ENCODE assay signal across 5 cellular contexts in genomic region chr2:106390680-106391079, GRCh38.
DNase-seq lines count a peak whose midpoint lies in the region; ATAC-seq and TF ChIP-seq lines count a peak whose summit lies in the region.
"Not testable (repeated sequence)": the region's sequence is repeated elsewhere in the genome, so short reads cannot be mapped to it uniquely, and the experiment has no call there.

No MANE protein-coding gene starts in this region.

- H4K20me1 ChIP-seq in GM23338 (replicated peaks; ENCODE audit: insufficient read depth): not testable (repeated sequence)

- BruUV-seq in MCF 10A (replicated peaks; lab: Mats Ljungman, UMichigan): not testable (repeated sequence)

- not testable (repeated sequence) for H3K9me2 ChIP-seq in GM23338 (ENCODE audit: insufficient read depth)

- H3K4me1 ChIP-seq in GM23338 (ENCODE audit: insufficient read depth); liver (ENCODE audit: control insufficient read depth in 4 of 4, insufficient read depth in 4 of 4, low read length in 3 of 4): not testable (repeated sequence)
- H3K4me1 ChIP-seq in right lobe of liver: peaks cover 0 to 18% (median 0%) of the 10 kb centered on the region in 4 donors

- H3K27me3 ChIP-seq in GM23338 (ENCODE audit: insufficient read depth); liver (ENCODE audit: control insufficient read depth in 4 of 4, insufficient read depth in 4 of 4, low read length in 3 of 4); right lobe of liver: not testable (repeated sequence)

- H3K4me2 ChIP-seq in GM23338: not testable (repeated sequence)

- TF ChIP-seq RAD21 in liver (IDR thresholded peaks at IDR 0.05): not testable (repeated sequence)

- not testable (repeated sequence) for H3K9ac ChIP-seq in liver (ENCODE audit: low read depth in 1 of 2, low read length in 2 of 2)

- not testable (repeated sequence) for H3K79me2 ChIP-seq in GM23338 (replicated peaks; ENCODE audit: insufficient read depth)

- not testable (repeated sequence) for H3K9me3 ChIP-seq in liver (ENCODE audit: control insufficient read depth in 4 of 4, low read length in 3 of 4); right lobe of liver

- H3F3A ChIP-seq in GM23338 (replicated peaks; ENCODE audit: low read depth): not testable (repeated sequence)

- TF ChIP-seq CTCF in GM23338 (conservative IDR thresholded peaks at IDR 0.05; ENCODE audit: low read depth in 2 of 2); MCF 10A (IDR thresholded peaks at IDR 0.05; ENCODE audit: unreplicated experiment); liver (IDR thresholded peaks at IDR 0.05; ENCODE audit: low read depth, low read length, missing input control); right lobe of liver (IDR thresholded peaks at IDR 0.05): not testable (repeated sequence)

- POLR2A ChIA-PET in MCF 10A (lab: Yijun Ruan, JAX): not testable (repeated sequence)

- DNase-seq in GM23338 (ENCODE audit: low spot score); MCF 10A (ENCODE audit: unreplicated experiment): not testable (repeated sequence)
- peak; percentile 59 for DNase-seq in left lobe of liver (ENCODE audit: low spot score)
- peak in 1 of 3 donors; percentile 58 for DNase-seq in right lobe of liver

- not testable (repeated sequence) for H3K4me3 ChIP-seq in GM23338; liver (ENCODE audit: low read depth in 1 of 3, low read length in 3 of 3); right lobe of liver

- H3K27ac ChIP-seq in GM23338 (ENCODE audit: low read depth); liver (ENCODE audit: low read depth in 1 of 2, low read length in 2 of 2): not testable (repeated sequence)
- H3K27ac ChIP-seq in right lobe of liver: peak overlapping the region in 1 of 3 donors; percentile 78

- TF ChIP-seq POLR2A in right lobe of liver (IDR thresholded peaks at IDR 0.05): not testable (repeated sequence)

- H3K27ac Mint-ChIP-seq in GM23338: 0 out of 2 replicates have a peak overlapping the region, but pooled peaks have one; percentile 24
- H3K27ac Mint-ChIP-seq in MCF 10A (ENCODE audit: low read depth, unreplicated experiment): peak overlapping the region; percentile 70

- not testable (repeated sequence) for H2AFZ ChIP-seq in GM23338

- H3K4me1 Mint-ChIP-seq in GM23338; MCF 10A (ENCODE audit: insufficient read depth, unreplicated experiment): not testable (repeated sequence)

- H3K9me3 Mint-ChIP-seq in GM23338; MCF 10A (ENCODE audit: unreplicated experiment): not testable (repeated sequence)

- not testable (repeated sequence) for H3K4me3 Mint-ChIP-seq in GM23338; MCF 10A (ENCODE audit: unreplicated experiment)

- CTCF ChIA-PET in MCF 10A (lab: Yijun Ruan, JAX): not testable (repeated sequence)

- not testable (repeated sequence) for H3K36me3 ChIP-seq in GM23338 (ENCODE audit: insufficient read depth); liver (ENCODE audit: control insufficient read depth in 4 of 4, insufficient read depth in 3 of 4, low read depth in 1 of 4, low read length in 3 of 4); right lobe of liver

- not testable (repeated sequence) for H3K27me3 Mint-ChIP-seq in GM23338 (ENCODE audit: insufficient read depth, low read depth, poor library complexity); MCF 10A (ENCODE audit: insufficient read depth, unreplicated experiment)

- intact Hi-C loops in MCF 10A (cut with micrococcal nuclease); right lobe of liver (cut with DNase I): not testable (repeated sequence)

- WGBS in liver: 52% methylated on average over 5 of the region's 5 CpGs
- 19% methylated on average over 5 of the region's 5 CpGs for WGBS in right lobe of liver (ENCODE audit: insufficient coverage, low coverage, low lambda C conversion rate, missing lambda C conversion rate)

- not testable (repeated sequence) for ATAC-seq in GM23338
- ATAC-seq in left lobe of liver (peak; percentile 45), right lobe of liver (peak; percentile 32 to 55 (median 49))

- not testable (repeated sequence) for H3K36me3 Mint-ChIP-seq in GM23338 (ENCODE audit: low read depth); MCF 10A (ENCODE audit: insufficient read depth, unreplicated experiment)

TF ChIP-seq in liver, 16 proteins besides CTCF, POLR2A, EP300 and RAD21:
- peak; percentile 37 for TF ChIP-seq YY1 (IDR thresholded peaks at IDR 0.05)
- peak; percentile 49 to 69 for TF ChIP-seq HNF4A (conservative IDR thresholded peaks at IDR 0.05)
- peak; percentile 19 for TF ChIP-seq HNF4G (IDR thresholded peaks at IDR 0.05)
- peak; percentile 15 for TF ChIP-seq SP1 (IDR thresholded peaks at IDR 0.05)
- peak; percentile 14 to 53 for TF ChIP-seq RXRA (IDR thresholded peaks at IDR 0.05)
